ENCODE assay signal across 13 cellular contexts in genomic region chr12:132437252-132438138, GRCh38. TPM values are rescaled to one million over a fixed set of nuclear protein-coding genes. Genes with fewer than 3 reads are reported as not detected.
DNase-seq lines count a peak whose midpoint lies in the region; ATAC-seq and TF ChIP-seq lines count a peak whose summit lies in the region.
"Had no signal": no experiment of that assay in that cellular context is flagged by ENCODE, and none has a peak within 500 bp of the region (broad histone marks: within the 10 kb centered on the region; RNA-seq: fewer than 3 reads in every experiment).

No MANE protein-coding gene starts in this region.

- peaks cover 0 to 81% (median 0%) of the 10 kb centered on the region in 3 experiments for H3K27me3 ChIP-seq in neuronal stem cell (ENCODE audit: control insufficient read depth in 3 of 3, insufficient read depth in 3 of 3, low read depth in 1 of 3, low read length in 3 of 3)
- peaks cover 0 to 94% (median 8%) of the 10 kb centered on the region in 4 donors for H3K27me3 ChIP-seq in esophagus squamous epithelium

- peak overlapping the region; percentile 29 for H3K4me2 ChIP-seq in neuronal stem cell (ENCODE audit: insufficient read depth, low read length, poor library complexity, severe bottlenecking)

- H3K36me3 ChIP-seq in neuronal stem cell (replicated peaks in 1 of 2; ENCODE audit: control insufficient read depth in 2 of 2, insufficient read depth in 2 of 2, low read length in 2 of 2) (no peaks in the 10 kb centered on the region), esophagus squamous epithelium (no peaks in the 10 kb centered on the region)
- H3K36me3 ChIP-seq: HAP-1 had no signal

- H2BK120ac ChIP-seq in neuronal stem cell (ENCODE audit: low read depth, low read length), result no peak overlapping the region

- peak overlapping the region; percentile 6 for H2BK5ac ChIP-seq in neuronal stem cell (ENCODE audit: low read length)

- H2AFZ ChIP-seq in neuronal stem cell (ENCODE audit: low read length), result no peak overlapping the region

- no peak overlapping the region for H4K8ac ChIP-seq in neuronal stem cell (ENCODE audit: low read depth, low read length)

- H3K9me3 ChIP-seq in neuronal stem cell (replicated peaks in 1 of 2; ENCODE audit: control insufficient read depth in 2 of 2, insufficient read depth in 1 of 2, low read depth in 1 of 2, low read length in 2 of 2) (peaks cover 8 to 10% of the 10 kb centered on the region in 2 donors), esophagus squamous epithelium (no peaks in the 10 kb centered on the region)
- H3K9me3 ChIP-seq: HAP-1 had no signal

- H3K27me3 Mint-ChIP-seq in activated CD4-positive, alpha-beta T cell treated with anti-CD3 and anti-CD28 coated beads, Interleukin-2, amount 10 ng/mL, durations not matched to agents 24 days and 14 days, result peaks cover 2% of the 10 kb centered on the region
- H3K27me3 Mint-ChIP-seq in effector memory CD8-positive, alpha-beta T cell, result peaks cover 22 to 37% of the 10 kb centered on the region in 2 donors

- peak overlapping the region; percentile 15 for H3K4me3 Mint-ChIP-seq in activated CD4-positive, alpha-beta T cell treated with anti-CD3 and anti-CD28 coated beads, Interleukin-2, amount 10 ng/mL, durations not matched to agents 24 days and 14 days
- H3K4me3 Mint-ChIP-seq in effector memory CD8-positive, alpha-beta T cell, result peak overlapping the region in 1 of 2 donors; percentile 27

- H4K91ac ChIP-seq in neuronal stem cell (ENCODE audit: low read depth, low read length, poor library complexity), result peak overlapping the region; percentile 61

- no peak for TF ChIP-seq CTCF in esophagus squamous epithelium (IDR thresholded peaks at IDR 0.05)

- H3K27ac Mint-ChIP-seq in activated CD4-positive, alpha-beta T cell treated with anti-CD3 and anti-CD28 coated beads, Interleukin-2, amount 10 ng/mL, durations not matched to agents 24 days and 14 days, result no peak overlapping the region
- H3K27ac Mint-ChIP-seq in effector memory CD8-positive, alpha-beta T cell, result no peak overlapping the region
- H3K27ac Mint-ChIP-seq: activated T-helper 1 cell treated with anti-CD3 and anti-CD28 coated beads, Interleukin-12 subunit alpha, Interleukin-12 subunit beta, Interleukin-2, Interleukin-4 antibody, amounts not matched to agents 30 ng/mL and 10 ng/mL and 1 ng/mL, durations not matched to agents 14 hours and 24 hours and 36 hours had no signal

- H2BK12ac ChIP-seq in neuronal stem cell (ENCODE audit: low read length), result peak overlapping the region; percentile 95

- H3K4me3 ChIP-seq in neuronal stem cell (ENCODE audit: low read length in 2 of 2) (no peak overlapping the region), esophagus squamous epithelium (no peak overlapping the region)
- H3K4me3 ChIP-seq: HAP-1 had no signal

- peaks cover 5% of the 10 kb centered on the region for H3K79me1 ChIP-seq in neuronal stem cell (ENCODE audit: low read depth, low read length)

- peak; percentile 21 for ATAC-seq in effector memory CD8-positive, alpha-beta T cell (replicated peaks)
- ATAC-seq in GM21367 (IDR thresholded peaks at IDR 0.05; ENCODE audit: unreplicated experiment), result no peak

- H3K36me3 Mint-ChIP-seq in activated CD4-positive, alpha-beta T cell treated with anti-CD3 and anti-CD28 coated beads, Interleukin-2, amount 10 ng/mL, durations not matched to agents 24 days and 14 days (ENCODE audit: low read depth), result no peaks in the 10 kb centered on the region
- H3K36me3 Mint-ChIP-seq in effector memory CD8-positive, alpha-beta T cell (ENCODE audit: insufficient read depth), result peaks cover 6% of the 10 kb centered on the region

- WGBS in neuronal stem cell (ENCODE audit: extremely low coverage in 2 of 2, insufficient read length in 2 of 2, insufficient replicate concordance in 1 of 2), 2 donors, result 100% methylated on average over 1 of the region's 20 CpGs; no CpG with 5 or more reads in 1 of the 2 donors
- 6 to 16% methylated on average over 8 to 10 of the region's 20 CpGs for WGBS in esophagus squamous epithelium, 2 donors

- no peak for TF ChIP-seq POLR2A in esophagus squamous epithelium (IDR thresholded peaks at IDR 0.05)

- H3K27ac ChIP-seq in neuronal stem cell (replicated peaks; ENCODE audit: low read length) (no peak overlapping the region), esophagus squamous epithelium (no peak overlapping the region)

- peak overlapping the region; percentile 96 for H2BK15ac ChIP-seq in neuronal stem cell (ENCODE audit: low read length)

- no peak overlapping the region for H3K23ac ChIP-seq in neuronal stem cell (ENCODE audit: low read depth, low read length, poor library complexity)

- H3K4ac ChIP-seq in neuronal stem cell (ENCODE audit: low read length), result peak overlapping the region; percentile 79

- H3K9ac ChIP-seq in neuronal stem cell (ENCODE audit: low read depth, low read length, poor library complexity), result peak overlapping the region; percentile 39

- H3K4me1 ChIP-seq in neuronal stem cell (ENCODE audit: control insufficient read depth in 2 of 2, insufficient read depth in 1 of 2, low read depth in 1 of 2, low read length in 2 of 2) (peaks cover 4 to 21% of the 10 kb centered on the region in 2 donors), esophagus squamous epithelium (peaks cover 0 to 28% (median 8%) of the 10 kb centered on the region in 3 donors)
- H3K4me1 ChIP-seq: HAP-1 had no signal

- H3K18ac ChIP-seq in neuronal stem cell (ENCODE audit: low read length), result peak overlapping the region; percentile 94

- H3K4me1 Mint-ChIP-seq in activated CD4-positive, alpha-beta T cell treated with anti-CD3 and anti-CD28 coated beads, Interleukin-2, amount 10 ng/mL, durations not matched to agents 24 days and 14 days, result peaks cover 18% of the 10 kb centered on the region
- peaks cover 12 to 20% of the 10 kb centered on the region in 2 donors for H3K4me1 Mint-ChIP-seq in effector memory CD8-positive, alpha-beta T cell (ENCODE audit: low read depth in 2 of 2)

- intact Hi-C loops in activated CD4-positive, alpha-beta T cell treated with anti-CD3 and anti-CD28 coated beads, Interleukin-2, amount 10 ng/mL, durations not matched to agents 24 days and 14 days (cut with micrococcal nuclease), result no loop called here
- intact Hi-C loops in esophagus squamous epithelium (cut with DNase I), result no loop called here

- H2AK5ac ChIP-seq in neuronal stem cell (ENCODE audit: low read depth, low read length), result peak overlapping the region; percentile 85

- H3K14ac ChIP-seq in neuronal stem cell (ENCODE audit: low read length), result peak overlapping the region; percentile 57

- H3K9me3 Mint-ChIP-seq in activated CD4-positive, alpha-beta T cell treated with anti-CD3 and anti-CD28 coated beads, Interleukin-2, amount 10 ng/mL, durations not matched to agents 24 days and 14 days, result no peaks in the 10 kb centered on the region
- H3K9me3 Mint-ChIP-seq in effector memory CD8-positive, alpha-beta T cell, result no peaks in the 10 kb centered on the region
- H3K9me3 Mint-ChIP-seq: activated T-helper 1 cell treated with anti-CD3 and anti-CD28 coated beads, Interleukin-12 subunit alpha, Interleukin-12 subunit beta, Interleukin-2, Interleukin-4 antibody, amounts not matched to agents 30 ng/mL and 10 ng/mL and 1 ng/mL, durations not matched to agents 14 hours and 24 hours and 36 hours had no signal

- DNase-seq in activated CD4-positive, alpha-beta T cell treated with anti-CD3 and anti-CD28 coated beads, Interleukin-2, amount 10 ng/mL, durations not matched to agents 24 days and 14 days, result no peak
- no peak for DNase-seq in activated CD4-positive, alpha-beta T cell treated with anti-CD3 and anti-CD28 coated beads, Interleukin-2, amount 50 U/mL, for 4 hours
- peak; percentile 60 for DNase-seq in MV-4-11 (lab: John Stamatoyannopoulos, UW)
- no peak for DNase-seq in effector memory CD8-positive, alpha-beta T cell
- DNase-seq in neuronal stem cell (ENCODE audit: low spot score), result no peak
- no peak for DNase-seq in stimulated activated CD4-positive, alpha-beta T cell treated with anti-CD3 and anti-CD28 coated beads, Interleukin-12 subunit alpha, Interleukin-12 subunit beta, amount 100 ng/mL, for 4 hours
- DNase-seq in esophagus squamous epithelium (lab: John Stamatoyannopoulos, UW), result no peak
- DNase-seq: cerebellar nuclear complex; occipital lobe; stimulated activated CD4-positive, alpha-beta T cell treated with anti-CD3 and anti-CD28 coated beads, Interleukin-1b, Interleukin-23, amount 100 ng/mL, for 48 hours had no signal

RNA-seq across cellular contexts. Expression of gene FBRSL1, which starts 52.5 kb away (rescaled TPM):
- total RNA-seq in activated CD4-positive, alpha-beta T cell treated with anti-CD3 and anti-CD28 coated beads, Interleukin-2, amount 10 ng/mL, durations not matched to agents 24 days and 14 days, result 91.3 and 96.1 TPM in 2 replicates
- polyA plus RNA-seq in neuronal stem cell (2013, experiment 1 of 2), result 61.7 TPM
- 70.1 TPM for polyA plus RNA-seq in neuronal stem cell (2013, experiment 2 of 2)
- 10 to 100 TPM in 3 of 4 donors, 1 to 10 TPM in 1; 5.9 to 34.3 (median 23.4) TPM for total RNA-seq in esophagus squamous epithelium
